18 cellular contexts compared by ENCODE assay signal in genomic region chr14:81727243-81727642, GRCh38.
DNase-seq lines count a peak whose midpoint lies in the region; ATAC-seq, FAIRE-seq and TF ChIP-seq lines count a peak whose summit lies in the region.
"Had no signal": no experiment of that assay in that cellular context is flagged by ENCODE, and none has a peak within 500 bp of the region (broad histone marks: within the 10 kb centered on the region; RNA-seq: fewer than 3 reads in every experiment).

No MANE protein-coding gene starts in this region.

- H3K27ac Mint-ChIP-seq in mesothelial cell of epicardium: peak overlapping the region; percentile 80
- H3K27ac Mint-ChIP-seq: activated CD8-positive, alpha-beta T cell treated with anti-CD3 and anti-CD28 coated beads for 36 hours had no signal

- no peak overlapping the region for H3K4me3 Mint-ChIP-seq in mesothelial cell of epicardium
- H3K4me3 Mint-ChIP-seq: activated CD8-positive, alpha-beta T cell treated with anti-CD3 and anti-CD28 coated beads for 36 hours; stimulated activated naive CD8-positive, alpha-beta T cell treated with anti-CD3 and anti-CD28 coated beads, Interleukin-15, amount 100 ng/mL, for 72 hours had no signal

- FAIRE-seq in GM12892 (lab: Jason Lieb, UNC): no peak
- FAIRE-seq: K562, TTC549 had no signal

- no peaks in the 10 kb centered on the region for H3K9me3 Mint-ChIP-seq in mesothelial cell of epicardium
- H3K9me3 Mint-ChIP-seq: activated CD8-positive, alpha-beta T cell treated with anti-CD3 and anti-CD28 coated beads for 36 hours had no signal

- H3K27me3 Mint-ChIP-seq in mesothelial cell of epicardium (ENCODE audit: low read depth): no peaks in the 10 kb centered on the region
- H3K27me3 Mint-ChIP-seq: activated CD8-positive, alpha-beta T cell treated with anti-CD3 and anti-CD28 coated beads for 36 hours; stimulated activated naive CD8-positive, alpha-beta T cell treated with anti-CD3 and anti-CD28 coated beads, Interleukin-15, amount 100 ng/mL, for 72 hours had no signal

- H3K36me3 Mint-ChIP-seq in mesothelial cell of epicardium: no peaks in the 10 kb centered on the region

- WGBS in body of pancreas, 2 donors: 3 to 4% methylated on average over 2 of the region's 2 CpGs

- TF ChIP-seq POLR2A in body of pancreas (IDR thresholded peaks at IDR 0.05): no peak
- no peak for TF ChIP-seq POLR2A in GM12892 (IDR thresholded peaks at IDR 0.05; ENCODE audit: low read depth, low read length)

- H3K4me3 ChIP-seq in body of pancreas: no peak overlapping the region
- H3K4me3 ChIP-seq: ascending aorta, K562, spleen had no signal

- peaks cover 30% of the 10 kb centered on the region for H3K4me1 Mint-ChIP-seq in mesothelial cell of epicardium
- H3K4me1 Mint-ChIP-seq: stimulated activated naive CD8-positive, alpha-beta T cell treated with anti-CD3 and anti-CD28 coated beads, Interleukin-15, amount 100 ng/mL, for 72 hours had no signal

- peak; percentile 7 for DNase-seq in COR-L47 (lab: John Stamatoyannopoulos, UW)
- DNase-seq in NCI-H1694 treated with DMSO at 0.1 percent for 48 hours (lab: John Stamatoyannopoulos, UW): peak; percentile 69
- DNase-seq in body of pancreas: peak; percentile 62 to 68 (median 66)
- peak in 1 of 2 experiments; percentile 51 for DNase-seq in mesothelial cell of epicardium (ENCODE audit: low spot score in 2 of 2, unreplicated experiment in 2 of 2)
- DNase-seq in GM12892 (ENCODE audit: insufficient read length): no peak
- DNase-seq in GM19238 (ENCODE audit: insufficient read length, low spot score): no peak
- no peak for DNase-seq in stimulated activated CD8-positive, alpha-beta memory T cell treated with anti-CD3 and anti-CD28 coated beads, Interleukin-4, amount 100 ng/mL, for 48 hours
- DNase-seq: activated CD8-positive, alpha-beta T cell treated with anti-CD3 and anti-CD28 coated beads for 36 hours; HCEC 1CT; mesendoderm; NCI-H1436; spleen; stimulated activated naive CD8-positive, alpha-beta T cell treated with anti-CD3 and anti-CD28 coated beads, Interleukin-15, amount 100 ng/mL, for 72 hours had no signal

- intact Hi-C loops in body of pancreas (cut with DNase I): no loop called here

- H3K27ac ChIP-seq in body of pancreas: no peak overlapping the region
- H3K27ac ChIP-seq: ascending aorta, neutrophil, spleen had no signal

- no peaks in the 10 kb centered on the region for H3K36me3 ChIP-seq in body of pancreas (replicated peaks in 1 of 2; ENCODE audit: insufficient read depth in 1 of 2, low read depth in 2 of 2)
- H3K36me3 ChIP-seq: ascending aorta, neutrophil, spleen had no signal

- TF ChIP-seq CTCF in body of pancreas (IDR thresholded peaks at IDR 0.05) (no peak), mesothelial cell of epicardium (IDR thresholded peaks at IDR 0.05; ENCODE audit: unreplicated experiment) (no peak)

- no peaks in the 10 kb centered on the region for H3K27me3 ChIP-seq in body of pancreas
- H3K27me3 ChIP-seq: ascending aorta, neutrophil, spleen had no signal

- peak; percentile 75 for ATAC-seq in body of pancreas
- no peak for ATAC-seq in GM21737 (IDR thresholded peaks at IDR 0.05; ENCODE audit: unreplicated experiment)
- ATAC-seq: activated CD8-positive, alpha-beta T cell treated with anti-CD3 and anti-CD28 coated beads for 36 hours; K562; stimulated activated naive CD8-positive, alpha-beta T cell treated with anti-CD3 and anti-CD28 coated beads, Interleukin-15, amount 100 ng/mL, for 72 hours had no signal

- peaks cover 10% of the 10 kb centered on the region for H3K4me1 ChIP-seq in body of pancreas
- H3K4me1 ChIP-seq: spleen had no signal

- no peaks in the 10 kb centered on the region for H3K9me3 ChIP-seq in body of pancreas
- H3K9me3 ChIP-seq: ascending aorta, neutrophil, spleen had no signal

Comparison
In these comparisons a context has a peak if more than half of its experiments do, and no peak if none do; other contexts are left out.
1. DNase-seq: peak in COR-L47 (single experiment), NCI-H1694 treated with DMSO at 0.1 percent for 48 hours (single experiment) and body of pancreas (4 of 4); none in GM12892 (single experiment), GM19238 (single experiment) and stimulated activated CD8-positive, alpha-beta memory T cell treated with anti-CD3 and anti-CD28 coated beads, Interleukin-4, amount 100 ng/mL, for 48 hours (single experiment).